ENCODE assay signal across 23 cellular contexts in genomic region chr3:164879201-164879600, GRCh38.
DNase-seq lines count a peak whose midpoint lies in the region; TF ChIP-seq lines count a peak whose summit lies in the region.
"Had no signal": no experiment of that assay in that cellular context is flagged by ENCODE, and none has a peak within 500 bp of the region (broad histone marks: within the 10 kb centered on the region; RNA-seq: fewer than 3 reads in every experiment).

No MANE protein-coding gene starts in this region.

- intact Hi-C loops in testis (cut with DNase I; ENCODE audit: low total_unique reads) = no loop called here

- H3K4me1 ChIP-seq in testis (peaks cover 3% of the 10 kb centered on the region), BE2C (no peaks in the 10 kb centered on the region)
- H3K4me1 ChIP-seq: A549, prostate gland had no signal

- WGBS in testis, 2 donors = 24 to 26% methylated on average over 4 of the region's 4 CpGs

- peak; percentile 40 for DNase-seq in NCI-H2171 treated with DMSO at 0.1 percent for 48 hours (lab: John Stamatoyannopoulos, UW)
- no peak for DNase-seq in NCI-H2171 (lab: John Stamatoyannopoulos, UW)
- peak; percentile 19 for DNase-seq in SK-MEL-5 (ENCODE audit: low read depth, low spot score)
- peak; percentile 10 for DNase-seq in kidney epithelial cell (ENCODE audit: low read depth)
- peak; percentile 63 for DNase-seq in testis
- DNase-seq in iPS-NIHi7 (ENCODE audit: extremely low spot score) = no peak
- no peak for DNase-seq in NCI-H2227 treated with DMSO at 0.1 percent for 48 hours (lab: John Stamatoyannopoulos, UW)
- no peak for DNase-seq in BE2C
- DNase-seq: activated B cell treated with CpG ODN at 0.5 μM for 24 hours; activated CD4-positive, alpha-beta T cell treated with anti-CD3 and anti-CD28 coated beads, Interleukin-2, amount 50 U/mL, for 48 hours; activated effector memory CD4-positive, alpha-beta T cell treated with Interleukin-2 at 50 U/mL for 16 hours; activated naive CD8-positive, alpha-beta T cell treated with anti-CD3 and anti-CD28 coated beads, Interleukin-2, amount 10 ng/mL, durations not matched to agents 7 days and 5 days; COR-L47; DMS79 treated with DMSO at 0.1 percent for 48 hours; NCI-H1092; NCI-H2029; NCI-H526; stimulated activated CD8-positive, alpha-beta memory T cell treated with anti-CD3 and anti-CD28 coated beads, Interleukin-4, amount 100 ng/mL, for 48 hours; T-helper 9 cell; trophoblast cell had no signal

- H3K9me3 ChIP-seq in testis = no peaks in the 10 kb centered on the region
- no peaks in the 10 kb centered on the region for H3K9me3 ChIP-seq in BE2C
- H3K9me3 ChIP-seq: A549, prostate gland had no signal

- TF ChIP-seq CTCF in kidney epithelial cell (IDR thresholded peaks at IDR 0.05; ENCODE audit: insufficient read depth, low read length, poor library complexity, severe bottlenecking) = no peak
- TF ChIP-seq CTCF in testis (IDR thresholded peaks at IDR 0.05) = no peak
- no peak for TF ChIP-seq CTCF in BE2C (IDR thresholded peaks at IDR 0.05; ENCODE audit: low read depth, low read length)

- H3K27me3 ChIP-seq in kidney epithelial cell (ENCODE audit: control insufficient read depth, insufficient read depth, low read length) (no peaks in the 10 kb centered on the region), testis (no peaks in the 10 kb centered on the region), BE2C (no peaks in the 10 kb centered on the region)
- H3K27me3 ChIP-seq: dorsolateral prefrontal cortex had no signal

- no peak overlapping the region for H3K27ac ChIP-seq in testis
- H3K27ac ChIP-seq: A549, dorsolateral prefrontal cortex, prostate gland had no signal

- H3K4me3 ChIP-seq in kidney epithelial cell (ENCODE audit: low read depth, low read length) (no peak overlapping the region), testis (no peak overlapping the region), BE2C (ENCODE audit: low read depth, low read length) (no peak overlapping the region)
- H3K4me3 ChIP-seq: A549, dorsolateral prefrontal cortex, prostate gland had no signal

- in situ Hi-C loops in SK-MEL-5 (cut with HindIII; ENCODE audit: low pct_unique_long_range_greater_than_20kb, low sequenced_read_pairs) = no loop called here

- H3K36me3 ChIP-seq in kidney epithelial cell (ENCODE audit: control insufficient read depth, insufficient read depth, low read length) = no peaks in the 10 kb centered on the region
- no peaks in the 10 kb centered on the region for H3K36me3 ChIP-seq in testis (ENCODE audit: low read depth, missing control alignments)
- no peaks in the 10 kb centered on the region for H3K36me3 ChIP-seq in BE2C
- H3K36me3 ChIP-seq: prostate gland had no signal

- no peak for TF ChIP-seq POLR2A in testis (IDR thresholded peaks at IDR 0.05)

Comparison
In these comparisons a context has a peak if more than half of its experiments do, and no peak if none do; other contexts are left out.
1. DNase-seq: peak in NCI-H2171 treated with DMSO at 0.1 percent for 48 hours (single experiment), SK-MEL-5 (single experiment), kidney epithelial cell (single experiment) and testis (single experiment); none in NCI-H2171 (single experiment), iPS-NIHi7 (single experiment), NCI-H2227 treated with DMSO at 0.1 percent for 48 hours (single experiment) and BE2C (single experiment).